8 cellular contexts compared by ENCODE assay signal in the genomic region with DNA sequence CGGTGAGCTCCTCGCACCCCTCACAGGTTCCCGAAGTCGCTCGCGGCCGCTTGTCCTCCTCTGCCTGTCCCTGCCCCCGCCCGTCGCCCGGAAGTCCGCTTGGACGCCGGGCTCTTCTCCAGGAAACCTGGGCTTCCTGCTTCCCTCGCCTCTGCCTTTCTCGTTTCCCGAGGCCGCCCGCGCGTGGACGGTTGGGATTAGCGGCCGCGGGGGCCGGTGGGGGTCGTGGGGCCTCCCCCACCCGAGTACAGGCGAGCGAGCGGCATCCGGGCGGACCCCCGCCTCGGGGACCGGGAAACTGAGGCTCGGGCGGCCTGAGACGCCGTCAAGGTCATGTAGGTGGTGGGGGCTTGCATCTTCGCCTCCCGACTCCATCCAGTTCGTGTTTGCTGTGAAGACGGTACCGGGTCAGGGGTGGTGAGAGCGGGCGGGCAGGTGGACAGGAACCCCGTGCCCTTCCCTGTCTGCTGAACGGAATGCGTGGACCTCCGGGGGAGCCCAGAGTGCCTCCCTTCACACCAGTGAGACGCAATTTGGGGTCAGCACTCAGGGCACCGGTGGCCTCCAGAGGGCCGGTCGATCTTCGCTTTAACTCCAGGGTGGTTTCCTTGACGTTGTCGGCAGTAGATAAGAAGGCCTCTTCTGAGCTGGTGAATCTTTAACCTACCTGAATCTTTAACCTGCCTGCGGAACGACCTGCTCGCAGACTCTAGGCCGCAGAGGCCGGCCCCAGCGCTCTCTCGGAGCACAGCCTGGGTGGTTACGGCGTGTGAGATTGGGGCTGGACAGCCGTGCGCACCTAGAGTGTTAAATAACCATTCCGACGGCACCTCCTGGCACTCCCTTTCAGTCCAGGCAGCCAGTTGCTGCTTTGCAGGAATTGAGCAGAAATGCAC. TPM values are rescaled to one million over a fixed set of nuclear protein-coding genes. Genes with fewer than 3 reads are reported as not detected.
DNase-seq lines count a peak whose midpoint lies in the region; ATAC-seq and TF ChIP-seq lines count a peak whose summit lies in the region.

No MANE protein-coding gene starts in this region.

- H4K20me1 ChIP-seq in BLaER1 (peaks cover 75% of the 10 kb centered on the region), smooth muscle cell (ENCODE audit: low read depth) (peaks cover 79% of the 10 kb centered on the region)

- H3K9me3 ChIP-seq in BLaER1 (no peaks in the 10 kb centered on the region), iPS-18a (ENCODE audit: control insufficient read depth, low read depth, low read length) (no peaks in the 10 kb centered on the region), smooth muscle cell (replicated peaks; ENCODE audit: low read depth) (no peaks in the 10 kb centered on the region)

- peak; percentile 2 for ATAC-seq in GM19455 (IDR thresholded peaks at IDR 0.05; ENCODE audit: unreplicated experiment)

- H3K4me1 ChIP-seq in BLaER1 (peaks cover 81% of the 10 kb centered on the region), iPS-18a (ENCODE audit: control insufficient read depth, low read depth, low read length) (peaks cover 17% of the 10 kb centered on the region), smooth muscle cell (ENCODE audit: low read depth) (peaks cover 49% of the 10 kb centered on the region)

- peak overlapping the region; percentile 100 for H3K27ac ChIP-seq in BLaER1
- peak overlapping the region; percentile 52 for H3K27ac ChIP-seq in iPS-18a (ENCODE audit: low read length)
- peak overlapping the region; percentile 96 for H3K27ac ChIP-seq in smooth muscle cell (ENCODE audit: low read depth)

- in situ Hi-C loops in astrocyte of the spinal cord (cut with HindIII; ENCODE audit: low sequenced_read_pairs): no loop called here

- peak overlapping the region; percentile 100 for H3K9ac ChIP-seq in BLaER1
- H3K9ac ChIP-seq in iPS-18a (ENCODE audit: low read length): peak overlapping the region; percentile 82
- H3K9ac ChIP-seq in smooth muscle cell (ENCODE audit: low read depth): peak overlapping the region; percentile 100

- H3K4me3 ChIP-seq in BLaER1 (peak overlapping the region; percentile 100), NB4 (ENCODE audit: low read depth, low read length) (peak overlapping the region; percentile 96), astrocyte of the spinal cord (ENCODE audit: low read depth, low read length) (peak overlapping the region; percentile 91), iPS-18a (ENCODE audit: low read length) (peak overlapping the region; percentile 86), smooth muscle cell (peak overlapping the region; percentile 99)

- H3F3A ChIP-seq in smooth muscle cell (ENCODE audit: low read depth): peaks cover 23% of the 10 kb centered on the region

- TF ChIP-seq CTCF in NB4 (IDR thresholded peaks at IDR 0.05; ENCODE audit: low read depth, low read length) (no peak), astrocyte of the spinal cord (IDR thresholded peaks at IDR 0.05; ENCODE audit: low read depth, low read length) (no peak), smooth muscle cell (IDR thresholded peaks at IDR 0.05; ENCODE audit: borderline replicate concordance, insufficient read depth, poor library complexity, severe bottlenecking) (no peak)

- TF ChIP-seq POLR2A in NB4 (IDR thresholded peaks at IDR 0.05; ENCODE audit: extremely low read depth, insufficient read length): no peak

- under 1% methylated on average over 65 of the region's 71 CpGs for whole genome bisulfite sequencing in smooth muscle cell (ENCODE audit: low lambda C conversion rate)

- H3K4me2 ChIP-seq in BLaER1 (peak overlapping the region; percentile 99), smooth muscle cell (peak overlapping the region; percentile 88)

- H3K79me2 ChIP-seq in smooth muscle cell (ENCODE audit: low read depth): peaks cover 73% of the 10 kb centered on the region

- H3K36me3 ChIP-seq in BLaER1 (peaks cover 37% of the 10 kb centered on the region), iPS-18a (ENCODE audit: control insufficient read depth, low read depth, low read length) (no peaks in the 10 kb centered on the region), smooth muscle cell (ENCODE audit: low read depth) (no peaks in the 10 kb centered on the region)

- no peak overlapping the region for H2AFZ ChIP-seq in smooth muscle cell (ENCODE audit: low read depth)

- peak; percentile 56 for DNase-seq in NB4 (ENCODE audit: low read depth)
- no peak for DNase-seq in astrocyte of the spinal cord (ENCODE audit: low read depth, low spot score)
- DNase-seq in smooth muscle cell (lab: John Stamatoyannopoulos, UW; ENCODE audit: unreplicated experiment): no peak
- no peak for DNase-seq in A172 (ENCODE audit: low spot score)
- no peak for DNase-seq in iPS-NIHi11 (ENCODE audit: low spot score)

- H3K27me3 ChIP-seq in BLaER1: no peaks in the 10 kb centered on the region
- H3K27me3 ChIP-seq in iPS-18a (ENCODE audit: control insufficient read depth, insufficient read depth, low read length): no peaks in the 10 kb centered on the region
- H3K27me3 ChIP-seq in smooth muscle cell (ENCODE audit: low read depth): no peaks in the 10 kb centered on the region

RNA-seq across cellular contexts. Expression of gene ARF1, which starts 0.7 kb away (rescaled TPM):
- total RNA-seq in smooth muscle cell: 209 and 237 TPM in 2 replicates
- polyA plus RNA-seq in smooth muscle cell: 615 and 698 TPM in 2 replicates
- 263 and 292 TPM in 2 replicates for total RNA-seq in A172 (2014; rRNA removed; shearing (Covaris generic))

RNA-seq across cellular contexts. Expression of gene C1orf35, which starts 19.9 kb away (rescaled TPM):
- total RNA-seq in smooth muscle cell: 5.2 and 7.6 TPM in 2 replicates
- 18.7 and 31.1 TPM in 2 replicates for polyA plus RNA-seq in smooth muscle cell
- 31.7 and 31.8 TPM in 2 replicates for total RNA-seq in A172 (2014; rRNA removed; shearing (Covaris generic))

RNA-seq across cellular contexts. Expression of gene MRPL55, which starts 25.9 kb away (rescaled TPM):
- total RNA-seq in smooth muscle cell: 72.8 and 83.4 TPM in 2 replicates
- polyA plus RNA-seq in smooth muscle cell: 169 and 178 TPM in 2 replicates
- 103 and 141 TPM in 2 replicates for total RNA-seq in A172 (2014; rRNA removed; shearing (Covaris generic))

RNA-seq across cellular contexts. Expression of gene GUK1, which starts 56.9 kb away (rescaled TPM):
- total RNA-seq in smooth muscle cell: 165 and 205 TPM in 2 replicates
- 460 and 465 TPM in 2 replicates for polyA plus RNA-seq in smooth muscle cell
- 407 and 501 TPM in 2 replicates for total RNA-seq in A172 (2014; rRNA removed; shearing (Covaris generic))
